In the genomic region with DNA sequence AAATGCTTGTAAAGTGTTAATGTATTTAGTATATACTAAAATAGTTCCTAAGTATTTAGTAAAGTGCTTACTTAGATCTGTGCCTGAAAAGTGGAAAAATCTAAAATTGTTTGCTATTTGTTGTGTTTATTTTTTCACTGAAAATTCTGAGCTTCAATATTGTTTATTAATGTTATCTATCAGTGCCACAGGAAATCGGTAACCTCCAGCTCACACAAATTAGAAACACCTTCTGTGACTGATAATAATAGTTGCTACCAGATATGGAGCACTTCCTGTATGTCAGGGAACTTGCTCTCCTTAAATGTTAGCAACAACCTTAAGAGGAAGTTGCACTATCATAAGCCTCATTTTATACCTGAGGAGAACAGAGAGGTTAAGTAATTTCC, we compare ENCODE assay signal across 8 cellular contexts. TPM values are rescaled to one million over a fixed set of nuclear protein-coding genes. Genes with fewer than 3 reads are reported as not detected.
DNase-seq lines count a peak whose midpoint lies in the region; ATAC-seq and TF ChIP-seq lines count a peak whose summit lies in the region.

No MANE protein-coding gene starts in this region.

- intact Hi-C loops in PC-9 (cut with micrococcal nuclease; ENCODE audit: unreplicated experiment) (loop anchor here (1.0 to 5.0 kb wide), 2 partner anchors 46 to 108 kb away; partner anchors contain the start of gene RBM23), lower leg skin (cut with DNase I; ENCODE audit: low total_unique reads) (no loop called here)

- H3K9me2 ChIP-seq in PC-9 (ENCODE audit: insufficient read depth): no peaks in the 10 kb centered on the region

- peak; percentile 40 for ATAC-seq in GM18867 (IDR thresholded peaks at IDR 0.05; ENCODE audit: unreplicated experiment)
- peak; percentile 34 for ATAC-seq in HG02798 (IDR thresholded peaks at IDR 0.05; ENCODE audit: poor library complexity, unreplicated experiment)

- POLR2A ChIA-PET in PC-9 (lab: Charles Lee; ENCODE audit: unreplicated experiment): interaction anchor here (0.5 kb wide), 1 partner anchor 184 kb away, joined by 4 read pairs; no protein-coding TSS in a partner anchor

- BruUV-seq in PC-9 (replicated peaks; lab: Mats Ljungman, UMichigan): no TSS peak

- TF ChIP-seq POLR2A in lower leg skin (IDR thresholded peaks at IDR 0.05): no peak

- H3K36me3 Mint-ChIP-seq in endothelial cell (ENCODE audit: low read depth, unreplicated experiment) (peaks cover 13% of the 10 kb centered on the region), osteocyte (ENCODE audit: unreplicated experiment) (peaks cover 5% of the 10 kb centered on the region)

- TF ChIP-seq CTCF in PC-9 (conservative IDR thresholded peaks at IDR 0.05) (no peak), endothelial cell (IDR thresholded peaks at IDR 0.05; ENCODE audit: unreplicated experiment) (no peak), osteocyte (IDR thresholded peaks at IDR 0.05) (no peak), lower leg skin (IDR thresholded peaks at IDR 0.05) (no peak)

- no peaks in the 10 kb centered on the region for H3K27me3 ChIP-seq in PC-9 (ENCODE audit: insufficient read depth, low read depth)

- H3K27me3 Mint-ChIP-seq in endothelial cell (ENCODE audit: unreplicated experiment) (peaks cover 7% of the 10 kb centered on the region), osteocyte (ENCODE audit: unreplicated experiment) (no peaks in the 10 kb centered on the region)

- H3K4me3 ChIP-seq in PC-9 (peak overlapping the region; percentile 83), lower leg skin (ENCODE audit: low read depth, poor library complexity, severe bottlenecking) (no peak overlapping the region)

- H3K36me3 ChIP-seq in PC-9 (ENCODE audit: low read depth): no peaks in the 10 kb centered on the region

- peaks cover 20% of the 10 kb centered on the region for H3K4me1 Mint-ChIP-seq in endothelial cell (ENCODE audit: unreplicated experiment)
- H3K4me1 Mint-ChIP-seq in osteocyte (ENCODE audit: unreplicated experiment): peaks cover 17% of the 10 kb centered on the region

- H3K4me2 ChIP-seq in PC-9: peak overlapping the region; percentile 84

- H3K9me3 ChIP-seq in PC-9 (ENCODE audit: insufficient read depth, low read depth): no peaks in the 10 kb centered on the region

- WGBS in lower leg skin, 2 donors: 0 to 2% methylated on average over 1 of the region's 1 CpG

- H3K9me3 Mint-ChIP-seq in endothelial cell (ENCODE audit: unreplicated experiment) (no peaks in the 10 kb centered on the region), osteocyte (ENCODE audit: unreplicated experiment) (no peaks in the 10 kb centered on the region)

- peaks cover 17% of the 10 kb centered on the region for H3K4me1 ChIP-seq in PC-9 (replicated peaks; ENCODE audit: insufficient read depth)

- peaks cover 26% of the 10 kb centered on the region for H3F3A ChIP-seq in PC-9 (ENCODE audit: insufficient read depth, low read depth)

- H3K79me2 ChIP-seq in PC-9 (ENCODE audit: low read depth): peaks cover 17% of the 10 kb centered on the region

- no peaks in the 10 kb centered on the region; the same call in 1 of the 2 replicates for H4K20me1 ChIP-seq in PC-9 (ENCODE audit: insufficient read depth)

- H3K4me3 Mint-ChIP-seq in endothelial cell (ENCODE audit: unreplicated experiment): peak overlapping the region; percentile 96
- H3K4me3 Mint-ChIP-seq in osteocyte (ENCODE audit: unreplicated experiment): peak overlapping the region; percentile 82

- peak overlapping the region; percentile 95 for H3K27ac ChIP-seq in PC-9

- CTCF ChIA-PET in PC-9 (lab: Charles Lee): interaction anchor here (0.6 kb wide), 2 partner anchors 52 to 188 kb away, joined by 6 read pairs; no protein-coding TSS in a partner anchor

- peak overlapping the region; percentile 63; the same call in 1 of the 2 replicates for H2AFZ ChIP-seq in PC-9

- H3K27ac Mint-ChIP-seq in endothelial cell (ENCODE audit: unreplicated experiment): peak overlapping the region; percentile 99
- H3K27ac Mint-ChIP-seq in osteocyte (ENCODE audit: unreplicated experiment): peak overlapping the region; percentile 98

- DNase-seq in PC-9 (no peak), endothelial cell (ENCODE audit: low spot score) (no peak), osteocyte (ENCODE audit: extremely low spot score, unreplicated experiment) (no peak), anterior cingulate cortex (lab: John Stamatoyannopoulos, UW) (no peak), DMS53 (lab: John Stamatoyannopoulos, UW) (no peak), lower leg skin (ENCODE audit: low spot score in 2 of 2) (no peak)

RNA-seq across cellular contexts. Expression of gene LRP10, which starts 0.7 kb away (rescaled TPM):
- total RNA-seq in PC-9 (2021) (59.0 and 61.6 TPM in 2 replicates), endothelial cell (ENCODE audit: unreplicated experiment) (105 TPM), osteocyte (171 and 182 TPM in 2 replicates), lower leg skin (100 to 1,000 TPM; 148 to 209 (median 167) TPM)

RNA-seq across cellular contexts. Expression of gene REM2, which starts 12.2 kb away (rescaled TPM):
- total RNA-seq in PC-9 (2021): 0.50 and 0.98 TPM in 2 replicates
- 0.36 TPM for total RNA-seq in endothelial cell (ENCODE audit: unreplicated experiment)
- total RNA-seq in osteocyte: 0.18 and 0.35 TPM in 2 replicates
- total RNA-seq in lower leg skin: 1 to 10 TPM in 2 of 4 donors, under 1 TPM in 2; 0.52 to 2.5 (median 1.5) TPM

RNA-seq across cellular contexts. Expression of gene MMP14, which starts 34.4 kb away (rescaled TPM):
- 22.4 and 34.8 TPM in 2 replicates for total RNA-seq in PC-9 (2021)
- 819 TPM for total RNA-seq in endothelial cell (ENCODE audit: unreplicated experiment)
- total RNA-seq in osteocyte: 490 and 518 TPM in 2 replicates
- 100 to 1,000 TPM; 135 to 190 (median 151) TPM for total RNA-seq in lower leg skin

RNA-seq across cellular contexts. Expression of gene MRPL52, which starts 41.1 kb away (rescaled TPM):
- total RNA-seq in PC-9 (2021) (76.7 and 84.8 TPM in 2 replicates), endothelial cell (ENCODE audit: unreplicated experiment) (126 TPM), osteocyte (74.3 and 74.7 TPM in 2 replicates), lower leg skin (100 to 1,000 TPM in 1 of 4 donors, 10 to 100 TPM in 3; 24.8 to 230 (median 41.4) TPM)

RNA-seq across cellular contexts. Expression of gene RBM23, which starts 48.1 kb away (rescaled TPM):
- 68.7 and 76.5 TPM in 2 replicates for total RNA-seq in PC-9 (2021)
- 52.4 TPM for total RNA-seq in endothelial cell (ENCODE audit: unreplicated experiment)
- total RNA-seq in osteocyte: 89.4 and 93.3 TPM in 2 replicates
- 100 to 1,000 TPM in 2 of 4 donors, 10 to 100 TPM in 2; 71.2 to 202 (median 105) TPM for total RNA-seq in lower leg skin
